In genomic region chr2:9113916-9114315, GRCh38 we compare ENCODE assay signal across 16 cellular contexts.
"Had no signal": no experiment of that assay in that cellular context is flagged by ENCODE, and none has a peak within 500 bp of the region (broad histone marks: within the 10 kb centered on the region; RNA-seq: fewer than 3 reads in every experiment).

No MANE protein-coding gene starts in this region.

- H3K36me3 ChIP-seq: heart left ventricle, stomach, thoracic aorta, transverse colon had no signal

- ATAC-seq: effector memory CD8-positive, alpha-beta T cell; heart left ventricle; naive thymus-derived CD8-positive, alpha-beta T cell; right cardiac atrium had no signal

- H3K4me3 Mint-ChIP-seq: dendritic cell treated with granulocyte-macrophage colony-stimulating factor and Interleukin-4, amounts not matched to agents 40 ng/mL and 50 ng/mL, for 4 days; effector memory CD8-positive, alpha-beta T cell; naive thymus-derived CD8-positive, alpha-beta T cell had no signal

- H3K27ac ChIP-seq: heart left ventricle, stomach, thoracic aorta, transverse colon had no signal

- H3K9me3 Mint-ChIP-seq: dendritic cell treated with granulocyte-macrophage colony-stimulating factor and Interleukin-4, amounts not matched to agents 40 ng/mL and 50 ng/mL, for 4 days; effector memory CD8-positive, alpha-beta T cell; naive thymus-derived CD8-positive, alpha-beta T cell had no signal

- H3K4me3 ChIP-seq: heart left ventricle, mucosa of descending colon, stomach, thoracic aorta, transverse colon had no signal

- H3K9me3 ChIP-seq: heart left ventricle, mucosa of descending colon, stomach, thoracic aorta, transverse colon had no signal

- H3K27me3 ChIP-seq: heart left ventricle, stomach, transverse colon had no signal

- H3K4me1 Mint-ChIP-seq: naive thymus-derived CD8-positive, alpha-beta T cell had no signal

- DNase-seq: effector memory CD8-positive, alpha-beta T cell; heart left ventricle; hippocampal formation; kidney glomerular epithelial cell; mucosa of descending colon; naive thymus-derived CD8-positive, alpha-beta T cell; posterior cingulate gyrus; right cardiac atrium; small intestine; stimulated activated CD4-positive, alpha-beta T cell treated with anti-CD3 and anti-CD28 coated beads, Interleukin-12 subunit alpha, Interleukin-12 subunit beta, amount 100 ng/mL, for 4 hours; stimulated activated naive CD4-positive, alpha-beta T cell; stomach; substantia nigra; transverse colon had no signal

- H3K4me1 ChIP-seq: heart left ventricle had no signal

- H3K36me3 Mint-ChIP-seq: naive thymus-derived CD8-positive, alpha-beta T cell had no signal

- H3K27ac Mint-ChIP-seq: dendritic cell treated with granulocyte-macrophage colony-stimulating factor and Interleukin-4, amounts not matched to agents 40 ng/mL and 50 ng/mL, for 4 days; effector memory CD8-positive, alpha-beta T cell; naive thymus-derived CD8-positive, alpha-beta T cell had no signal
